ENCODE assay signal across 15 cellular contexts in genomic region chr4:182343435-182343834, GRCh38.
DNase-seq lines count a peak whose midpoint lies in the region; ATAC-seq and TF ChIP-seq lines count a peak whose summit lies in the region.
"Had no signal": no experiment of that assay in that cellular context is flagged by ENCODE, and none has a peak within 500 bp of the region (broad histone marks: within the 10 kb centered on the region; RNA-seq: fewer than 3 reads in every experiment).

No MANE protein-coding gene starts in this region.

- CTCF ChIA-PET in HEK293T (lab: Yijun Ruan, JAX): no interaction called here
- CTCF ChIA-PET in WTC11 (lab: Charles Lee): no interaction called here

- H3K27me3 Mint-ChIP-seq in WTC11 (ENCODE audit: low read depth): no peaks in the 10 kb centered on the region
- H3K27me3 Mint-ChIP-seq: IgD-negative memory B cell had no signal

- no peaks in the 10 kb centered on the region for H3K36me3 Mint-ChIP-seq in WTC11
- H3K36me3 Mint-ChIP-seq: CD4-positive, alpha-beta memory T cell; IgD-negative memory B cell had no signal

- POLR2A ChIA-PET in HEK293T (lab: Yijun Ruan, JAX): no interaction called here
- POLR2A ChIA-PET in WTC11 (lab: Charles Lee): no interaction called here

- peak; percentile 14 for DNase-seq in HEK293T (ENCODE audit: extremely low spot score)
- no peak for DNase-seq in WTC11 (ENCODE audit: low spot score)
- DNase-seq in iPS-NIHi7 (ENCODE audit: extremely low spot score): peak; percentile 65
- DNase-seq in germinal center (ENCODE audit: low spot score): no peak
- DNase-seq in activated effector memory CD4-positive, alpha-beta T cell treated with Interleukin-2 at 50 U/mL for 16 hours: no peak
- DNase-seq: BE2C; CD4-positive, alpha-beta memory T cell; DMS153; DMS79 treated with DMSO at 0.1 percent for 48 hours; EL; GOT3; HCEC 1CT had no signal

- no peak for TF ChIP-seq CTCF in WTC11 (IDR thresholded peaks at IDR 0.05)

- H3K27ac Mint-ChIP-seq in WTC11: no peak overlapping the region
- H3K27ac Mint-ChIP-seq: CD4-positive, alpha-beta memory T cell; IgD-negative memory B cell had no signal

- H3K4me1 Mint-ChIP-seq in WTC11: peaks cover 52% of the 10 kb centered on the region
- H3K4me1 Mint-ChIP-seq: CD4-positive, alpha-beta memory T cell; IgD-negative memory B cell had no signal

- no peaks in the 10 kb centered on the region for H3K9me3 Mint-ChIP-seq in WTC11

- no peak overlapping the region for H3K4me3 Mint-ChIP-seq in WTC11
- H3K4me3 Mint-ChIP-seq: CD4-positive, alpha-beta memory T cell; IgD-negative memory B cell had no signal

- ATAC-seq in WTC11: peak; percentile 90
- no peak for ATAC-seq in HG03108 (IDR thresholded peaks at IDR 0.05; ENCODE audit: unreplicated experiment)
- ATAC-seq: A549 had no signal

TF ChIP-seq in HEK293T, 16 proteins besides CTCF, POLR2A, EP300 and RAD21:
- TF ChIP-seq LEF1 (IDR thresholded peaks at IDR 0.05; ENCODE audit: borderline replicate concordance) (no peak), CTBP1 (IDR thresholded peaks at IDR 0.05; ENCODE audit: borderline replicate concordance) (no peak), ZNF384 (IDR thresholded peaks at IDR 0.05) (no peak), PKNOX1 (IDR thresholded peaks at IDR 0.05) (no peak)

TF ChIP-seq in WTC11, 78 proteins besides CTCF, POLR2A, EP300 and RAD21:
- no peak for TF ChIP-seq ZNF396 (CRISPR knock-in tag; IDR thresholded peaks at IDR 0.05; ENCODE audit: borderline replicate concordance)
- no peak for TF ChIP-seq ATF1 (CRISPR knock-in tag; IDR thresholded peaks at IDR 0.05)
- TF ChIP-seq ESRRA (CRISPR knock-in tag; IDR thresholded peaks at IDR 0.05; ENCODE audit: borderline replicate concordance): no peak
- no peak for TF ChIP-seq ZNF532 (CRISPR knock-in tag; IDR thresholded peaks at IDR 0.05; ENCODE audit: borderline replicate concordance)
- TF ChIP-seq NFATC4 (CRISPR knock-in tag; IDR thresholded peaks at IDR 0.05): no peak
- TF ChIP-seq ZNF671 (CRISPR knock-in tag; IDR thresholded peaks at IDR 0.05): no peak
- TF ChIP-seq ZBTB21 (CRISPR knock-in tag; IDR thresholded peaks at IDR 0.05; ENCODE audit: borderline replicate concordance): no peak
- no peak for TF ChIP-seq USF2 (CRISPR knock-in tag; IDR thresholded peaks at IDR 0.05)
- TF ChIP-seq CDX4 (CRISPR knock-in tag; IDR thresholded peaks at IDR 0.05; ENCODE audit: borderline replicate concordance): no peak
- no peak for TF ChIP-seq RELA (CRISPR knock-in tag; IDR thresholded peaks at IDR 0.05; ENCODE audit: borderline replicate concordance)
- TF ChIP-seq MYBL2 (CRISPR knock-in tag; IDR thresholded peaks at IDR 0.05): no peak
- no peak for TF ChIP-seq RORB (CRISPR knock-in tag; IDR thresholded peaks at IDR 0.05)
- TF ChIP-seq SP1 (CRISPR knock-in tag; conservative IDR thresholded peaks at IDR 0.05): no peak
- TF ChIP-seq GRHL2 (CRISPR knock-in tag; IDR thresholded peaks at IDR 0.05; ENCODE audit: insufficient replicate concordance, severe bottlenecking): no peak

Comparison
In these comparisons a context has a peak if more than half of its experiments do, and no peak if none do; other contexts are left out.
1. DNase-seq: peak in HEK293T (single experiment) and iPS-NIHi7 (single experiment); none in WTC11 (single experiment), germinal center (single experiment) and activated effector memory CD4-positive, alpha-beta T cell treated with Interleukin-2 at 50 U/mL for 16 hours (single experiment).